ENCODE assay signal across 17 cellular contexts in the genomic region with DNA sequence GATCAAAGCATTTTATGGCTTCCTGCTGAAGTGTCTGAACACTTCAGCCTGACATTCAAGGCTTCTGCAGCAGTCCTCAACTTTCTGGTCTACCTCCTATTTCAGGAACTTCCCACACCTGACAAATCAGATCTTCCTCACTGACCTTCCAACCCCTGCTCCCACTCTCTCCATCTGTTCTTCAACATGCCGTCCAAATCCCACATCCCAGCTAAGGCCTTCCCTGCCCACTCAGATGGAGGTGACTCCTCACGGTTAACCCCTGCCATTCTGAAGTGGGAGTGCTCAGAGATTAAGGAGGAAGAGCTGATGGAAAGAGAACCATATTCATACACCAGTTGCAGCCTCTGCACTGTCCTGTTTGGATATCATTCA.
DNase-seq lines count a peak whose midpoint lies in the region; ATAC-seq and TF ChIP-seq lines count a peak whose summit lies in the region.
"Had no signal": no experiment of that assay in that cellular context is flagged by ENCODE, and none has a peak within 500 bp of the region (broad histone marks: within the 10 kb centered on the region; RNA-seq: fewer than 3 reads in every experiment).

No MANE protein-coding gene starts in this region.

- no peaks in the 10 kb centered on the region for H3K79me2 ChIP-seq in Loucy (ENCODE audit: insufficient read depth, low read length)
- H3K79me2 ChIP-seq: hepatocyte had no signal

- peaks cover 18% of the 10 kb centered on the region for H3K36me3 Mint-ChIP-seq in activated CD8-positive, alpha-beta T cell treated with anti-CD3 and anti-CD28 coated beads, Interleukin-2, amount 10 ng/mL, durations not matched to agents 7 days and 5 days (ENCODE audit: low read depth)
- no peaks in the 10 kb centered on the region for H3K36me3 Mint-ChIP-seq in activated CD8-positive, alpha-beta T cell treated with anti-CD3 and anti-CD28 coated beads for 36 hours (ENCODE audit: low read depth)

- ATAC-seq in activated CD8-positive, alpha-beta T cell treated with anti-CD3 and anti-CD28 coated beads, Interleukin-2, amount 10 ng/mL, durations not matched to agents 7 days and 5 days, result peak; percentile 40
- ATAC-seq in activated CD8-positive, alpha-beta T cell treated with anti-CD3 and anti-CD28 coated beads for 36 hours, result no peak
- no peak for ATAC-seq in lower lobe of right lung
- no peak for ATAC-seq in thoracic aorta (ENCODE audit: insufficient number of reproducible peaks, low FRiP score, low read depth)
- ATAC-seq: esophagus mucosa, HepG2, right cardiac atrium, Right ventricle myocardium inferior had no signal

- H3K4me3 ChIP-seq in Loucy (ENCODE audit: low read length, poor library complexity, severe bottlenecking) (no peak overlapping the region), lower lobe of right lung (no peak overlapping the region), thoracic aorta (no peak overlapping the region)
- H3K4me3 ChIP-seq: coronary artery, hepatocyte had no signal

- H3K36me3 ChIP-seq in Loucy (ENCODE audit: insufficient read depth, low read length), result no peaks in the 10 kb centered on the region
- no peaks in the 10 kb centered on the region for H3K36me3 ChIP-seq in lower lobe of right lung
- no peaks in the 10 kb centered on the region for H3K36me3 ChIP-seq in thoracic aorta

- CTCF ChIA-PET in activated CD8-positive, alpha-beta T cell treated with anti-CD3 and anti-CD28 coated beads, Interleukin-2, amount 10 ng/mL, durations not matched to agents 7 days and 5 days (lab: Charles Lee), result interaction anchor here (0.6 to 2.2 kb wide), 4 partner anchors 78 to 416 kb away, joined by 3 to 8 read pairs (median 4); no protein-coding TSS in a partner anchor
- CTCF ChIA-PET in activated CD8-positive, alpha-beta T cell treated with anti-CD3 and anti-CD28 coated beads for 36 hours (lab: Charles Lee), result no interaction called here

- no peaks in the 10 kb centered on the region for H3K27me3 Mint-ChIP-seq in activated CD8-positive, alpha-beta T cell treated with anti-CD3 and anti-CD28 coated beads, Interleukin-2, amount 10 ng/mL, durations not matched to agents 7 days and 5 days (ENCODE audit: low read depth)
- no peaks in the 10 kb centered on the region for H3K27me3 Mint-ChIP-seq in activated CD8-positive, alpha-beta T cell treated with anti-CD3 and anti-CD28 coated beads for 36 hours

- H3K4me1 Mint-ChIP-seq in activated CD8-positive, alpha-beta T cell treated with anti-CD3 and anti-CD28 coated beads, Interleukin-2, amount 10 ng/mL, durations not matched to agents 7 days and 5 days (ENCODE audit: low read depth), result peaks cover 61% of the 10 kb centered on the region
- peaks cover 43% of the 10 kb centered on the region for H3K4me1 Mint-ChIP-seq in activated CD8-positive, alpha-beta T cell treated with anti-CD3 and anti-CD28 coated beads for 36 hours (ENCODE audit: low read depth)

- peak overlapping the region; percentile 96 for H3K27ac Mint-ChIP-seq in activated CD8-positive, alpha-beta T cell treated with anti-CD3 and anti-CD28 coated beads, Interleukin-2, amount 10 ng/mL, durations not matched to agents 7 days and 5 days
- H3K27ac Mint-ChIP-seq in activated CD8-positive, alpha-beta T cell treated with anti-CD3 and anti-CD28 coated beads for 36 hours, result no peak overlapping the region

- H3K27ac ChIP-seq in lower lobe of right lung, result peak overlapping the region; percentile 9
- peak overlapping the region; percentile 88 to 92 for H3K27ac ChIP-seq in thoracic aorta

- H3K9me3 Mint-ChIP-seq in activated CD8-positive, alpha-beta T cell treated with anti-CD3 and anti-CD28 coated beads, Interleukin-2, amount 10 ng/mL, durations not matched to agents 7 days and 5 days (ENCODE audit: insufficient read depth), result peaks cover 10% of the 10 kb centered on the region
- H3K9me3 Mint-ChIP-seq in activated CD8-positive, alpha-beta T cell treated with anti-CD3 and anti-CD28 coated beads for 36 hours, result peaks cover 8% of the 10 kb centered on the region

- H3K9ac ChIP-seq in Loucy (ENCODE audit: low read depth, low read length, poor library complexity, severe bottlenecking), result no peak overlapping the region

- H3K4me1 ChIP-seq in Loucy (ENCODE audit: insufficient read depth, low read length, poor library complexity, severe bottlenecking) (peaks cover 60% of the 10 kb centered on the region), lower lobe of right lung (peaks cover 54% of the 10 kb centered on the region), thoracic aorta (ENCODE audit: control insufficient read depth in 1 of 2, low read depth in 2 of 2) (peaks cover 49 to 54% of the 10 kb centered on the region in 2 donors)

- H3F3A ChIP-seq in Loucy (ENCODE audit: low read depth), result no peaks in the 10 kb centered on the region

- H3K9me2 ChIP-seq in Loucy (replicated peaks; ENCODE audit: low read depth, low read length), result no peaks in the 10 kb centered on the region

- H4K20me1 ChIP-seq in Loucy (ENCODE audit: insufficient read depth, low read length, poor library complexity, severe bottlenecking), result no peaks in the 10 kb centered on the region

- no peak overlapping the region for H2AFZ ChIP-seq in Loucy (ENCODE audit: low read length)
- H2AFZ ChIP-seq: hepatocyte had no signal

- no peak for DNase-seq in activated CD8-positive, alpha-beta T cell treated with anti-CD3 and anti-CD28 coated beads, Interleukin-2, amount 10 ng/mL, durations not matched to agents 7 days and 5 days
- DNase-seq in activated CD8-positive, alpha-beta T cell treated with anti-CD3 and anti-CD28 coated beads for 36 hours, result no peak
- DNase-seq in lower lobe of right lung, result no peak
- DNase-seq in thoracic aorta (ENCODE audit: low spot score), result no peak
- DNase-seq in T1000 (lab: John Stamatoyannopoulos, UW), result no peak
- no peak for DNase-seq in UCSD-AML1 (lab: John Stamatoyannopoulos, UW; ENCODE audit: unreplicated experiment)
- DNase-seq in NCI-H1930 (lab: John Stamatoyannopoulos, UW), result no peak
- DNase-seq: activated CD8-positive, alpha-beta memory T cell treated with anti-CD3 and anti-CD28 coated beads, Interleukin-2, amount 50 U/mL, for 48 hours; amniotic stem cell; stimulated activated CD4-positive, alpha-beta T cell treated with anti-CD3 and anti-CD28 coated beads, Interleukin-2, amount 100 ng/mL, for 48 hours had no signal

- H3K9me3 ChIP-seq in Loucy (ENCODE audit: insufficient read depth, low read depth, low read length), result peaks cover under 1% of the 10 kb centered on the region; the same call in 1 of the 2 replicates
- peaks cover 3% of the 10 kb centered on the region for H3K9me3 ChIP-seq in lower lobe of right lung
- no peaks in the 10 kb centered on the region for H3K9me3 ChIP-seq in thoracic aorta

- H3K4me2 ChIP-seq in Loucy (ENCODE audit: low read depth, low read length, poor library complexity, severe bottlenecking), result peak overlapping the region; percentile 29
- H3K4me2 ChIP-seq: hepatocyte had no signal

- intact Hi-C loops in activated CD8-positive, alpha-beta T cell treated with anti-CD3 and anti-CD28 coated beads for 36 hours (cut with micrococcal nuclease), result no loop called here
- intact Hi-C loops in lower lobe of right lung (cut with DNase I), result no loop called here

- POLR2A ChIA-PET in activated CD8-positive, alpha-beta T cell treated with anti-CD3 and anti-CD28 coated beads, Interleukin-2, amount 10 ng/mL, durations not matched to agents 7 days and 5 days (lab: Charles Lee), result interaction anchor here (2.6 kb wide), 1 partner anchor 36 kb away, joined by 21 read pairs; no protein-coding TSS in a partner anchor
- POLR2A ChIA-PET in activated CD8-positive, alpha-beta T cell treated with anti-CD3 and anti-CD28 coated beads for 36 hours (lab: Charles Lee), result no interaction called here

- TF ChIP-seq CTCF in activated CD8-positive, alpha-beta T cell treated with anti-CD3 and anti-CD28 coated beads for 36 hours (IDR thresholded peaks at IDR 0.05), result no peak
- TF ChIP-seq CTCF in Loucy (conservative IDR thresholded peaks at IDR 0.05; ENCODE audit: low read length) (no peak), lower lobe of right lung (IDR thresholded peaks at IDR 0.05) (no peak), thoracic aorta (IDR thresholded peaks at IDR 0.05) (no peak)

- H3K4me3 Mint-ChIP-seq in activated CD8-positive, alpha-beta T cell treated with anti-CD3 and anti-CD28 coated beads, Interleukin-2, amount 10 ng/mL, durations not matched to agents 7 days and 5 days, result no peak overlapping the region
- H3K4me3 Mint-ChIP-seq in activated CD8-positive, alpha-beta T cell treated with anti-CD3 and anti-CD28 coated beads for 36 hours, result no peak overlapping the region

- H3K27me3 ChIP-seq in Loucy (ENCODE audit: insufficient read depth, low read length, poor library complexity, severe bottlenecking) (no peaks in the 10 kb centered on the region), lower lobe of right lung (ENCODE audit: low read depth) (no peaks in the 10 kb centered on the region), thoracic aorta (replicated peaks; ENCODE audit: insufficient read depth) (no peaks in the 10 kb centered on the region)
- H3K27me3 ChIP-seq: hepatocyte had no signal
